9 cellular contexts compared by ENCODE assay signal in genomic region chr19:13817018-13817614, GRCh38. TPM values are rescaled to one million over a fixed set of nuclear protein-coding genes. Genes with fewer than 3 reads are reported as not detected.
A peak's percentile ranks its signal among the peaks of the same experiment; 100 is the strongest.
DNase-seq lines count a peak whose midpoint lies in the region; ATAC-seq and TF ChIP-seq lines count a peak whose summit lies in the region.
"Had no signal": no experiment of that assay in that cellular context is flagged by ENCODE, and none has a peak within 500 bp of the region (broad histone marks: within the 10 kb centered on the region; RNA-seq: fewer than 3 reads in every experiment).

No MANE protein-coding gene starts in this region.

- H3K27ac ChIP-seq in right atrium auricular region (no peak overlapping the region), RWPE1 (peak overlapping the region; percentile 4; the same call in 1 of the 2 replicates), aorta (ENCODE audit: low read depth in 1 of 2, low read length in 2 of 2) (no peak overlapping the region)

- intact Hi-C loops in Right ventricle myocardium inferior (cut with DNase I) (no loop called here), aorta (cut with DNase I) (no loop called here)

- no peak for ATAC-seq in Right ventricle myocardium inferior
- ATAC-seq in aorta (ENCODE audit: low FRiP score) = peak; percentile 42
- ATAC-seq in HG03039 (IDR thresholded peaks at IDR 0.05; ENCODE audit: unreplicated experiment) = no peak
- ATAC-seq: sciatic nerve had no signal

- CTCF ChIA-PET in RWPE1 (lab: Yijun Ruan, JAX) = no interaction called here

- TF ChIP-seq CTCF in right atrium auricular region (IDR thresholded peaks at IDR 0.05) (no peak), RWPE1 (conservative IDR thresholded peaks at IDR 0.05; ENCODE audit: low read depth) (no peak), type B pancreatic cell (conservative IDR thresholded peaks at IDR 0.05) (no peak)

- no peaks in the 10 kb centered on the region for H3K9me3 Mint-ChIP-seq in type B pancreatic cell

- peaks cover 5% of the 10 kb centered on the region for H3K36me3 Mint-ChIP-seq in type B pancreatic cell

- no peak overlapping the region for H3K9ac ChIP-seq in iPS-15b (ENCODE audit: low read depth, low read length)

- no peaks in the 10 kb centered on the region for H3K27me3 Mint-ChIP-seq in type B pancreatic cell

- peaks cover 14% of the 10 kb centered on the region for H3K36me3 ChIP-seq in right atrium auricular region
- peaks cover 18% of the 10 kb centered on the region for H3K36me3 ChIP-seq in iPS-15b (ENCODE audit: control insufficient read depth, insufficient read depth, low read length)
- no peaks in the 10 kb centered on the region for H3K36me3 ChIP-seq in aorta (ENCODE audit: control insufficient read depth in 1 of 2, insufficient read depth in 2 of 2, low read length in 1 of 2)

- DNase-seq in Right ventricle myocardium inferior (ENCODE audit: missing footprints) = peak; percentile 6
- no peak for DNase-seq in right atrium auricular region (ENCODE audit: low spot score)
- no peak for DNase-seq in RWPE1 (ENCODE audit: low spot score)
- DNase-seq in aorta = no peak
- no peak for DNase-seq in type B pancreatic cell (ENCODE audit: extremely low spot score, unreplicated experiment)
- no peak for DNase-seq in ACHN

- H3K4me1 ChIP-seq in right atrium auricular region = peaks cover 0 to 11% of the 10 kb centered on the region in 2 donors
- H3K4me1 ChIP-seq in iPS-15b (ENCODE audit: control insufficient read depth, insufficient read depth, low read length) = no peaks in the 10 kb centered on the region
- no peaks in the 10 kb centered on the region for H3K4me1 ChIP-seq in aorta (ENCODE audit: control insufficient read depth in 1 of 2, insufficient read depth in 2 of 2, low read length in 2 of 2)

- WGBS in aorta, 2 donors = 63 to 64% methylated on average over 11 of the region's 11 CpGs

- H3K27me3 ChIP-seq in right atrium auricular region (no peaks in the 10 kb centered on the region), iPS-15b (ENCODE audit: control insufficient read depth, insufficient read depth, low read length) (no peaks in the 10 kb centered on the region), aorta (ENCODE audit: control insufficient read depth in 1 of 2, insufficient read depth in 2 of 2, low read length in 1 of 2) (no peaks in the 10 kb centered on the region)

- H3K4me3 ChIP-seq in right atrium auricular region = no peak overlapping the region
- peak overlapping the region; percentile 90 for H3K4me3 ChIP-seq in iPS-15b (ENCODE audit: low read depth, low read length)
- no peak overlapping the region for H3K4me3 ChIP-seq in aorta (ENCODE audit: low read length in 2 of 2)

- no peak overlapping the region for H3K4me3 Mint-ChIP-seq in type B pancreatic cell

- in situ Hi-C loops in ACHN (cut with HindIII; ENCODE audit: low pct_ligation_motif_present, low pct_unique_long_range_greater_than_20kb, low sequenced_read_pairs) = no loop called here

- H3K4me1 Mint-ChIP-seq in type B pancreatic cell (ENCODE audit: unreplicated experiment) = no peaks in the 10 kb centered on the region

- no peak overlapping the region for H3K27ac Mint-ChIP-seq in type B pancreatic cell

- POLR2A ChIA-PET in RWPE1 (lab: Yijun Ruan, JAX; ENCODE audit: low non-redundant PET) = no interaction called here

- no peaks in the 10 kb centered on the region for H3K9me3 ChIP-seq in right atrium auricular region
- no peaks in the 10 kb centered on the region for H3K9me3 ChIP-seq in iPS-15b (ENCODE audit: control insufficient read depth, insufficient read depth, low read length)
- no peaks in the 10 kb centered on the region for H3K9me3 ChIP-seq in aorta (ENCODE audit: control insufficient read depth, low read length)

RNA-seq across cellular contexts. Expression of gene ZSWIM4, which starts 21.9 kb away (rescaled TPM):
- 2.1 TPM for total RNA-seq in Right ventricle myocardium inferior
- total RNA-seq in right atrium auricular region = 1 to 10 TPM; 5.7 to 9.8 TPM
- total RNA-seq in aorta = 10 to 100 TPM; 11.2 to 12.1 TPM
- polyA plus RNA-seq in aorta = 1 to 10 TPM; 2.5 to 3.1 TPM
- 15.0 and 15.7 TPM in 2 replicates for total RNA-seq in type B pancreatic cell (ENCODE audit: low replicate concordance)

RNA-seq across cellular contexts. Expression of gene C19orf53, which starts 42.9 kb away (rescaled TPM):
- 89.9 TPM for total RNA-seq in Right ventricle myocardium inferior
- 100 to 1,000 TPM; 272 to 304 TPM for total RNA-seq in right atrium auricular region
- total RNA-seq in aorta = 10 to 100 TPM; 57.8 to 58.1 TPM
- polyA plus RNA-seq in aorta = 100 to 1,000 TPM; 107 to 172 TPM
- 89.8 and 101 TPM in 2 replicates for total RNA-seq in type B pancreatic cell (ENCODE audit: low replicate concordance)

RNA-seq across cellular contexts. Expression of gene MRI1, which starts 52.8 kb away (rescaled TPM):
- total RNA-seq in Right ventricle myocardium inferior (13.0 TPM), right atrium auricular region (10 to 100 TPM; 18.2 to 19.4 TPM), aorta (10 to 100 TPM; 25.5 to 44.6 TPM), type B pancreatic cell (ENCODE audit: low replicate concordance) (24.0 and 27.7 TPM in 2 replicates)
- 10 to 100 TPM in 1 of 2 donors, 1 to 10 TPM in 1; 5.8 to 66.5 TPM for polyA plus RNA-seq in aorta

RNA-seq across cellular contexts. Expression of gene NANOS3, which starts 59.8 kb away (rescaled TPM):
- 0.68 TPM for total RNA-seq in Right ventricle myocardium inferior
- not detected for total RNA-seq in right atrium auricular region
- total RNA-seq in aorta = 1 to 10 TPM in 1 of 2 donors, not detected in 1; 1.0 TPM
- polyA plus RNA-seq in aorta = 1 to 10 TPM in 1 of 2 donors, not detected in 1; 2.5 TPM
- total RNA-seq in type B pancreatic cell (ENCODE audit: low replicate concordance) = 0.69 and 2.8 TPM in 2 replicates
